ENCODE assay signal across 1 cellular context in the genomic region with DNA sequence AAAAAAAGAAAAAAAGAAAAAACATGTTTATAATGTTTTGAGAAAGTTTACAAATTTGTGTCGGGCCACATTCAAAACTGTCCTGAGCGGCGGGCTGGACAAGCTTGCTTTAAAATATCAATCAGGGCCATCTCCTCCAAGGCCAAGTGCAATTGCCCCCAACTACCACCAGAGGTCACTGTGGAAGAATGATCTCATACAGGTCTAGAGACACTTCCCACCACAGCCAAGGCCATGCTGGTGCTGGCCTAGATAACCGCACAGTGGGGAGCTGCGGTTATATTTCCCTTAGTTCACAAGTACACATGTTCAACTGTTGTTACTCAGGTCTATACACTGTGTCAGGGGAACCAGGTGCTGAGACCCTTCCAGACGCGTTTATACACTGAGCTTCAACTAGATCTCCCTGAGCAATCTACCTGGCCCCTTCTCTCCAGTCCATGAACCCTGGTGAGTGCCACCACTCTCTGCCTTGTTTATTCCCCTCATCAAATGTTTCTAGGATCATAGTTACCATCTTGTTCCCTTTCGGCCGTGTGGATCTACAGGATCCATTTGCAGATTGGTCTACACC.
TF ChIP-seq lines count a peak whose summit lies in the region.

No MANE protein-coding gene starts in this region.

TF ChIP-seq in HCT116, 20 proteins besides CTCF, POLR2A, EP300 and RAD21:
- TF ChIP-seq, protein P1, sequence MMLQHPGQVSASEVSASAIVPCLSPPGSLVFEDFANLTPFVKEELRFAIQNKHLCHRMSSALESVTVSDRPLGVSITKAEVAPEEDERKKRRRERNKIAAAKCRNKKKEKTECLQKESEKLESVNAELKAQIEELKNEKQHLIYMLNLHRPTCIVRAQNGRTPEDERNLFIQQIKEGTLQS (IDR thresholded peaks at IDR 0.05) = no peak
- TF ChIP-seq SP1 (IDR thresholded peaks at IDR 0.05; ENCODE audit: low read depth) (no peak), SRF (IDR thresholded peaks at IDR 0.05; ENCODE audit: low read depth) (no peak), CEBPB (IDR thresholded peaks at IDR 0.05; ENCODE audit: low read depth) (no peak), SIN3A (IDR thresholded peaks at IDR 0.05; ENCODE audit: low read depth) (no peak), FOSL1 (IDR thresholded peaks at IDR 0.05; ENCODE audit: low read depth) (no peak), EZH2 (IDR thresholded peaks at IDR 0.05) (no peak), ELF1 (IDR thresholded peaks at IDR 0.05; ENCODE audit: borderline replicate concordance, low read depth) (no peak), JUND (IDR thresholded peaks at IDR 0.05) (no peak), CBX3 (IDR thresholded peaks at IDR 0.05; ENCODE audit: low read depth) (no peak), ZNF274 (IDR thresholded peaks at IDR 0.05; ENCODE audit: low read depth, low read length) (no peak), EGR1 (IDR thresholded peaks at IDR 0.05; ENCODE audit: low read depth) (no peak), TCF7L2 (IDR thresholded peaks at IDR 0.05; ENCODE audit: borderline replicate concordance, extremely low read depth, insufficient read depth, insufficient read length) (no peak), YY1 (IDR thresholded peaks at IDR 0.05; ENCODE audit: extremely low read depth, insufficient replicate concordance, low read depth, low read length) (no peak), EZH2phosphoT487 (IDR thresholded peaks at IDR 0.05; ENCODE audit: borderline replicate concordance) (no peak), ZFX (IDR thresholded peaks at IDR 0.05) (no peak)
- TF ChIP-seq, protein P2, sequence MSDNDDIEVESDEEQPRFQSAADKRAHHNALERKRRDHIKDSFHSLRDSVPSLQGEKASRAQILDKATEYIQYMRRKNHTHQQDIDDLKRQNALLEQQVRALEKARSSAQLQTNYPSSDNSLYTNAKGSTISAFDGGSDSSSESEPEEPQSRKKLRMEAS (IDR thresholded peaks at IDR 0.05) = no peak
- TF ChIP-seq, protein P3, sequence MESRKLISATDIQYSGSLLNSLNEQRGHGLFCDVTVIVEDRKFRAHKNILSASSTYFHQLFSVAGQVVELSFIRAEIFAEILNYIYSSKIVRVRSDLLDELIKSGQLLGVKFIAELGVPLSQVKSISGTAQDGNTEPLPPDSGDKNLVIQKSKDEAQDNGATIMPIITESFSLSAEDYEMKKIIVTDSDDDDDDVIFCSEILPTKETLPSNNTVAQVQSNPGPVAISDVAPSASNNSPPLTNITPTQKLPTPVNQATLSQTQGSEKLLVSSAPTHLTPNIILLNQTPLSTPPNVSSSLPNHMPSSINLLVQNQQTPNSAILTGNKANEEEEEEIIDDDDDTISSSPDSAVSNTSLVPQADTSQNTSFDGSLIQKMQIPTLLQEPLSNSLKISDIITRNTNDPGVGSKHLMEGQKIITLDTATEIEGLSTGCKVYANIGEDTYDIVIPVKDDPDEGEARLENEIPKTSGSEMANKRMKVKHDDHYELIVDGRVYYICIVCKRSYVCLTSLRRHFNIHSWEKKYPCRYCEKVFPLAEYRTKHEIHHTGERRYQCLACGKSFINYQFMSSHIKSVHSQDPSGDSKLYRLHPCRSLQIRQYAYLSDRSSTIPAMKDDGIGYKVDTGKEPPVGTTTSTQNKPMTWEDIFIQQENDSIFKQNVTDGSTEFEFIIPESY (IDR thresholded peaks at IDR 0.05; ENCODE audit: extremely low read depth, insufficient replicate concordance, low read length) = no peak
- TF ChIP-seq, protein P4, sequence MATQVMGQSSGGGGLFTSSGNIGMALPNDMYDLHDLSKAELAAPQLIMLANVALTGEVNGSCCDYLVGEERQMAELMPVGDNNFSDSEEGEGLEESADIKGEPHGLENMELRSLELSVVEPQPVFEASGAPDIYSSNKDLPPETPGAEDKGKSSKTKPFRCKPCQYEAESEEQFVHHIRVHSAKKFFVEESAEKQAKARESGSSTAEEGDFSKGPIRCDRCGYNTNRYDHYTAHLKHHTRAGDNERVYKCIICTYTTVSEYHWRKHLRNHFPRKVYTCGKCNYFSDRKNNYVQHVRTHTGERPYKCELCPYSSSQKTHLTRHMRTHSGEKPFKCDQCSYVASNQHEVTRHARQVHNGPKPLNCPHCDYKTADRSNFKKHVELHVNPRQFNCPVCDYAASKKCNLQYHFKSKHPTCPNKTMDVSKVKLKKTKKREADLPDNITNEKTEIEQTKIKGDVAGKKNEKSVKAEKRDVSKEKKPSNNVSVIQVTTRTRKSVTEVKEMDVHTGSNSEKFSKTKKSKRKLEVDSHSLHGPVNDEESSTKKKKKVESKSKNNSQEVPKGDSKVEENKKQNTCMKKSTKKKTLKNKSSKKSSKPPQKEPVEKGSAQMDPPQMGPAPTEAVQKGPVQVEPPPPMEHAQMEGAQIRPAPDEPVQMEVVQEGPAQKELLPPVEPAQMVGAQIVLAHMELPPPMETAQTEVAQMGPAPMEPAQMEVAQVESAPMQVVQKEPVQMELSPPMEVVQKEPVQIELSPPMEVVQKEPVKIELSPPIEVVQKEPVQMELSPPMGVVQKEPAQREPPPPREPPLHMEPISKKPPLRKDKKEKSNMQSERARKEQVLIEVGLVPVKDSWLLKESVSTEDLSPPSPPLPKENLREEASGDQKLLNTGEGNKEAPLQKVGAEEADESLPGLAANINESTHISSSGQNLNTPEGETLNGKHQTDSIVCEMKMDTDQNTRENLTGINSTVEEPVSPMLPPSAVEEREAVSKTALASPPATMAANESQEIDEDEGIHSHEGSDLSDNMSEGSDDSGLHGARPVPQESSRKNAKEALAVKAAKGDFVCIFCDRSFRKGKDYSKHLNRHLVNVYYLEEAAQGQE (IDR thresholded peaks at IDR 0.05; ENCODE audit: low read depth) = no peak
